In the genomic region with DNA sequence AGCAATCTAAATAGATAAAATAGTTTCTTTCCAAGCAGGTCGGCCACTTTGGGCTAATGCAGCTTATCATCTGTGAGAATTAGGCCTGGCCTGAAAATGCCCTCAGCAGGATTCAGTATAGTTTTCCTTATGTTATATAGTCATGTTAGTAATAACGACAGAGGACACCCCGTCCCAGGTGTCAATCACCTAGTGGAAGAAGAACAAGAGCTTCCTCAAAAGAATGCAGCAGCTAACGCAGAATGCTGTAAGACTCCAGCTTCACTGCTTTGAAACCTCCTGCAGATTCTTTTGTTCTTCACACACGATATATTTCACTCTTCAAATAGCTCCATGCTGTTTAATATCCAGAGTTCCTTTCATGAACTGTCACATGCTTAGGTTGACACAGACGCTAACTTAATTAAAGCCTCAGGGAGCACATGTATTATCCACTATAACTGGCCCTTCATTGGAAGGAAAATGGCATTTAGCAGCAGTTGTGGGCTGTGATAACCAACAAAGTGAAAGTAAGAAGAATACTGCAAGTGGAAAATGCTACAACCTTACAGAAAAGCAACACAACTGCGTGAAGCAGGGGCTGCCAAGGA, we compare ENCODE assay signal across 13 cellular contexts.
DNase-seq lines count a peak whose midpoint lies in the region; ATAC-seq, FAIRE-seq and TF ChIP-seq lines count a peak whose summit lies in the region.
"Had no signal": no experiment of that assay in that cellular context is flagged by ENCODE, and none has a peak within 500 bp of the region (broad histone marks: within the 10 kb centered on the region; RNA-seq: fewer than 3 reads in every experiment).

No MANE protein-coding gene starts in this region.

- H4K20me1 ChIP-seq in astrocyte (ENCODE audit: insufficient read depth, low read length) = no peaks in the 10 kb centered on the region

- H3K4me1 Mint-ChIP-seq in astrocyte (ENCODE audit: low read depth, unreplicated experiment) = no peaks in the 10 kb centered on the region
- H3K4me1 Mint-ChIP-seq: activated CD8-positive, alpha-beta memory T cell treated with anti-CD3 and anti-CD28 coated beads, Interleukin-2, amount 10 ng/mL, durations not matched to agents 7 days and 5 days had no signal

- no peak overlapping the region for H3K4me3 ChIP-seq in astrocyte (ENCODE audit: insufficient read depth, low read depth, low read length)
- no peak overlapping the region for H3K4me3 ChIP-seq in skeletal muscle satellite cell (ENCODE audit: low read length)
- H3K4me3 ChIP-seq: prostate gland had no signal

- H3K27me3 Mint-ChIP-seq in astrocyte (ENCODE audit: low read depth, unreplicated experiment) = no peaks in the 10 kb centered on the region
- H3K27me3 Mint-ChIP-seq: activated CD8-positive, alpha-beta memory T cell treated with anti-CD3 and anti-CD28 coated beads, Interleukin-2, amount 10 ng/mL, durations not matched to agents 7 days and 5 days had no signal

- H3K9ac ChIP-seq in astrocyte (ENCODE audit: low read length) = peak overlapping the region; percentile 9
- H3K9ac ChIP-seq in skeletal muscle satellite cell (ENCODE audit: low read depth, low read length) = no peak overlapping the region

- H3K36me3 ChIP-seq in astrocyte (ENCODE audit: insufficient read depth, low read length) (no peaks in the 10 kb centered on the region), skeletal muscle satellite cell (ENCODE audit: insufficient read depth, low read length) (no peaks in the 10 kb centered on the region)
- H3K36me3 ChIP-seq: prostate gland had no signal

- no peaks in the 10 kb centered on the region for H3K36me3 Mint-ChIP-seq in astrocyte (ENCODE audit: low read depth, unreplicated experiment)
- H3K36me3 Mint-ChIP-seq: activated CD8-positive, alpha-beta memory T cell treated with anti-CD3 and anti-CD28 coated beads, Interleukin-2, amount 10 ng/mL, durations not matched to agents 7 days and 5 days; activated naive CD8-positive, alpha-beta T cell had no signal

- peak overlapping the region; percentile 38 for H2AFZ ChIP-seq in astrocyte (ENCODE audit: low read depth, low read length)

- H3K27ac ChIP-seq in astrocyte (ENCODE audit: low read depth, low read length) = no peak overlapping the region
- H3K27ac ChIP-seq: prostate gland had no signal

- no peak overlapping the region for H3K4me3 Mint-ChIP-seq in astrocyte (ENCODE audit: unreplicated experiment)
- H3K4me3 Mint-ChIP-seq: activated CD8-positive, alpha-beta memory T cell treated with anti-CD3 and anti-CD28 coated beads, Interleukin-2, amount 10 ng/mL, durations not matched to agents 7 days and 5 days; activated naive CD8-positive, alpha-beta T cell had no signal

- H3K9me3 Mint-ChIP-seq in astrocyte (ENCODE audit: unreplicated experiment) = no peaks in the 10 kb centered on the region

- no peaks in the 10 kb centered on the region for H3K79me2 ChIP-seq in astrocyte (ENCODE audit: insufficient read depth, low read length)

- no peaks in the 10 kb centered on the region for H3K9me3 ChIP-seq in astrocyte (ENCODE audit: insufficient read depth, low read depth, low read length)
- H3K9me3 ChIP-seq in skeletal muscle satellite cell (replicated peaks; ENCODE audit: low read length) = no peaks in the 10 kb centered on the region
- H3K9me3 ChIP-seq: prostate gland had no signal

- peak; percentile 32 for FAIRE-seq in astrocyte (lab: Jason Lieb, UNC)

- no peak for ATAC-seq in GM18517 (IDR thresholded peaks at IDR 0.05; ENCODE audit: unreplicated experiment)
- ATAC-seq: activated CD8-positive, alpha-beta memory T cell treated with anti-CD3 and anti-CD28 coated beads, Interleukin-2, amount 10 ng/mL, durations not matched to agents 7 days and 5 days had no signal

- TF ChIP-seq CTCF in astrocyte (IDR thresholded peaks at IDR 0.05; ENCODE audit: insufficient read depth, low read depth, low read length) = no peak

- H3K4me2 ChIP-seq in astrocyte (ENCODE audit: low read length) (peak overlapping the region; percentile 73), skeletal muscle satellite cell (ENCODE audit: low read length) (peak overlapping the region; percentile 73)

- H3K27me3 ChIP-seq in astrocyte (ENCODE audit: insufficient read depth, low read length) (no peaks in the 10 kb centered on the region), skeletal muscle satellite cell (ENCODE audit: control insufficient read depth, insufficient read depth, low read length) (no peaks in the 10 kb centered on the region)

- H3K4me1 ChIP-seq in astrocyte (ENCODE audit: insufficient read depth, low read length) (peaks cover 3% of the 10 kb centered on the region), skeletal muscle satellite cell (ENCODE audit: control insufficient read depth, insufficient read depth, low read length) (peaks cover 5% of the 10 kb centered on the region)
- H3K4me1 ChIP-seq: prostate gland had no signal

- DNase-seq in NCI-H1930 (lab: John Stamatoyannopoulos, UW) = peak; percentile 48 to 80
- DNase-seq in astrocyte (ENCODE audit: low read depth) = no peak
- DNase-seq in iris pigment epithelial cell (ENCODE audit: low read depth) = peak; percentile 4
- no peak for DNase-seq in AML-193 (lab: John Stamatoyannopoulos, UW)
- DNase-seq in COLO668 (lab: John Stamatoyannopoulos, UW; ENCODE audit: unreplicated experiment) = no peak
- DNase-seq: activated CD8-positive, alpha-beta memory T cell treated with anti-CD3 and anti-CD28 coated beads, Interleukin-2, amount 10 ng/mL, durations not matched to agents 7 days and 5 days; Karpas-422; NCI-H446 treated with DMSO at 0.1 percent for 48 hours; substantia nigra had no signal

- H3K27ac Mint-ChIP-seq in astrocyte (ENCODE audit: unreplicated experiment) = no peak overlapping the region
- H3K27ac Mint-ChIP-seq: activated CD8-positive, alpha-beta memory T cell treated with anti-CD3 and anti-CD28 coated beads, Interleukin-2, amount 10 ng/mL, durations not matched to agents 7 days and 5 days; activated naive CD8-positive, alpha-beta T cell had no signal

Comparison
In these comparisons a context has a peak if more than half of its experiments do, and no peak if none do; other contexts are left out.
1. DNase-seq: peak in NCI-H1930 (2 of 2) and iris pigment epithelial cell (single experiment); none in astrocyte (single experiment), AML-193 (0 of 2) and COLO668 (single experiment).